In the genomic region with DNA sequence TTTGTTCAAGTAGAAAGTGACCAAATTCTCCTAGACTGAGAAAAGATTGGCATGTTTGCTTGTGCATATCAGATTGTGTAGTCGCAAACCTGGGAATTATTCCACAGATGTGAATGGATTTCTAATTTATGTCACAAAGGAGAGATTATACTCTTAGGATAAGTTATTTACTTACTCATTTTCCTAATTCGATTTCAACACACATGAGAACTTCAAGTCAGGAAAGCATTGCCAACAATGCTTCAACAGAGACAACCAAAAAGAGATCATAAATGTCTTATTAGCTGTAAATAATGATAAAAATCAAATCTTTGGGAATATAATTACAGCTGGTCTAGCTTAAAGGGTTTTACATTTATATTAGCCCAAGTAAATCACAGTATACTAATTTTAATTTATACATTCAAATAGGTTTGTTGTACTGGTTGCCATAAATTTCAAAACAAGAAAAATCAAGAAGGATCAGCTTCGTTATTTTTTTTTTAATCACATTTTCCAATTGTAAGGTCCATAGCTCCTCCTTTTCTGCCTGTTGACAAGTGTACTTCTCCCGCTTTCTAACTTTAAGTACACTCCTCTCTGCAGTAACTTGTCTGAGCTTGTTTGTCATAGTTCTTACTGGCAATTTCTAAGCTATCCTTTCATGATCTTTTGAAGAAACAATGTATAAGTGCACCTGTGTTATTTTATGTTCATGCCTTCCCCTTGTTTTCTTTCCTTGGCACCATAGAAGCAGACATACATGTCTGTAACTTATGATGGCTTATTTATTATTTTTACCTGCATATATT, we compare ENCODE assay signal across 27 cellular contexts.
"Had no signal": no experiment of that assay in that cellular context is flagged by ENCODE, and none has a peak within 500 bp of the region (broad histone marks: within the 10 kb centered on the region; RNA-seq: fewer than 3 reads in every experiment).

No MANE protein-coding gene starts in this region.

- H3K36me3 Mint-ChIP-seq: activated naive CD4-positive, alpha-beta T cell treated with anti-CD3 and anti-CD28 coated beads, Interleukin-2, amount 50 U/mL, for 24 hours; naive thymus-derived CD4-positive, alpha-beta T cell; WTC11 had no signal

- H3K27me3 ChIP-seq: gastroesophageal sphincter, pancreas, testis, transverse colon had no signal

- H3K27ac ChIP-seq: gastroesophageal sphincter, pancreas, prostate gland, skin epidermis, testis, transverse colon had no signal

- H3K9me3 Mint-ChIP-seq: activated CD4-positive, alpha-beta memory T cell treated with anti-CD3 and anti-CD28 coated beads, Interleukin-2, amount 10 ng/mL, durations not matched to agents 7 days and 5 days; activated CD4-positive, alpha-beta T cell treated with anti-CD3 and anti-CD28 coated beads, Interleukin-2, amount 10 ng/mL, durations not matched to agents 7 days and 5 days; activated naive CD4-positive, alpha-beta T cell treated with anti-CD3 and anti-CD28 coated beads, Interleukin-2, amount 50 U/mL, for 24 hours; activated T-helper 2 cell treated with anti-CD3 and anti-CD28 coated beads, Interferon-gamma antibody, Interleukin-2, Interleukin-4, amounts not matched to agents 10 μg/mL and 5 μg/mL and 100 μg/mL, durations not matched to agents 14 hours and 24 hours and 36 hours; neural crest cell had no signal

- H3K36me3 ChIP-seq: gastroesophageal sphincter, pancreas, prostate gland, transverse colon had no signal

- H3K4me1 Mint-ChIP-seq: activated CD4-positive, alpha-beta memory T cell treated with anti-CD3 and anti-CD28 coated beads, Interleukin-2, amount 10 ng/mL, durations not matched to agents 7 days and 5 days; activated CD4-positive, alpha-beta T cell treated with anti-CD3 and anti-CD28 coated beads, Interleukin-2, amount 10 ng/mL, durations not matched to agents 7 days and 5 days; activated naive CD4-positive, alpha-beta T cell treated with anti-CD3 and anti-CD28 coated beads, Interleukin-2, amount 50 U/mL, for 24 hours; neural crest cell; WTC11 had no signal

- H3K27me3 Mint-ChIP-seq: activated CD4-positive, alpha-beta memory T cell treated with anti-CD3 and anti-CD28 coated beads, Interleukin-2, amount 10 ng/mL, durations not matched to agents 7 days and 5 days; activated CD4-positive, alpha-beta T cell treated with anti-CD3 and anti-CD28 coated beads, Interleukin-2, amount 10 ng/mL, durations not matched to agents 7 days and 5 days; activated naive CD4-positive, alpha-beta T cell treated with anti-CD3 and anti-CD28 coated beads, Interleukin-2, amount 50 U/mL, for 24 hours; naive thymus-derived CD4-positive, alpha-beta T cell had no signal

- H3K4me3 Mint-ChIP-seq: activated CD4-positive, alpha-beta memory T cell treated with anti-CD3 and anti-CD28 coated beads, Interleukin-2, amount 10 ng/mL, durations not matched to agents 7 days and 5 days; activated CD4-positive, alpha-beta T cell treated with anti-CD3 and anti-CD28 coated beads, Interleukin-2, amount 10 ng/mL, durations not matched to agents 7 days and 5 days; activated naive CD4-positive, alpha-beta T cell treated with anti-CD3 and anti-CD28 coated beads, Interleukin-2, amount 50 U/mL, for 24 hours; activated T-cell treated with anti-CD3 and anti-CD28 coated beads, Interleukin-2, amount 50 U/mL, for 4 hours; naive thymus-derived CD4-positive, alpha-beta T cell; neural crest cell; WTC11 had no signal

- H3K27ac Mint-ChIP-seq: activated CD4-positive, alpha-beta memory T cell treated with anti-CD3 and anti-CD28 coated beads, Interleukin-2, amount 10 ng/mL, durations not matched to agents 7 days and 5 days; activated CD4-positive, alpha-beta T cell treated with anti-CD3 and anti-CD28 coated beads, Interleukin-2, amount 10 ng/mL, durations not matched to agents 7 days and 5 days; activated naive CD4-positive, alpha-beta T cell treated with anti-CD3 and anti-CD28 coated beads, Interleukin-2, amount 50 U/mL, for 24 hours; activated T-helper 2 cell treated with anti-CD3 and anti-CD28 coated beads, Interferon-gamma antibody, Interleukin-2, Interleukin-4, amounts not matched to agents 10 μg/mL and 5 μg/mL and 100 μg/mL, durations not matched to agents 14 hours and 24 hours and 36 hours; naive thymus-derived CD4-positive, alpha-beta T cell; WTC11 had no signal

- H3K4me1 ChIP-seq: pancreas, prostate gland, testis, transverse colon had no signal

- H3K9me3 ChIP-seq: gastroesophageal sphincter, pancreas, prostate gland, testis, transverse colon had no signal

- H3K4me3 ChIP-seq: gastroesophageal sphincter, pancreas, prostate gland, skin epidermis, testis, transverse colon had no signal

- ATAC-seq: activated T-cell treated with anti-CD3 and anti-CD28 coated beads, Interleukin-2, amount 50 U/mL, for 4 hours; gastroesophageal sphincter; left cardiac atrium; naive thymus-derived CD4-positive, alpha-beta T cell; pancreas; sciatic nerve; stimulated activated naive CD8-positive, alpha-beta T cell treated with anti-CD3 and anti-CD28 coated beads, Interleukin-15, Interleukin-2, amounts not matched to agents 100 U/mL and 50 U/mL, for 24 hours; WTC11 had no signal

- DNase-seq: activated CD4-positive, alpha-beta memory T cell treated with anti-CD3 and anti-CD28 coated beads, Interleukin-2, amount 10 ng/mL, durations not matched to agents 7 days and 5 days; activated CD4-positive, alpha-beta T cell treated with anti-CD3 and anti-CD28 coated beads for 1 hour; activated CD4-positive, alpha-beta T cell treated with anti-CD3 and anti-CD28 coated beads, Interleukin-2, amount 10 ng/mL, durations not matched to agents 7 days and 5 days; activated CD8-positive, alpha-beta memory T cell treated with anti-CD3 and anti-CD28 coated beads, Interleukin-2, amount 50 U/mL, for 48 hours; activated T-cell treated with anti-CD3 and anti-CD28 coated beads, Interleukin-2, amount 50 U/mL, for 4 hours; dermis blood vessel endothelial cell; effector CD4-positive, alpha-beta T cell; hippocampal formation; left cardiac atrium; midbrain; naive thymus-derived CD4-positive, alpha-beta T cell; nucleus accumbens; pancreas; retina; stimulated activated CD4-positive, alpha-beta T cell treated with anti-CD3 and anti-CD28 coated beads, Interleukin-12 subunit alpha, Interleukin-12 subunit beta, amount 100 ng/mL, for 4 hours; stimulated activated CD4-positive, alpha-beta T cell treated with anti-CD3 and anti-CD28 coated beads, Interleukin-4, amount 100 ng/mL, for 1 hour; stimulated activated naive CD8-positive, alpha-beta T cell treated with anti-CD3 and anti-CD28 coated beads, Interleukin-15, Interleukin-2, amounts not matched to agents 100 U/mL and 50 U/mL, for 24 hours; testis; transverse colon had no signal
